In genomic region chr22:16717699-16718558, GRCh38 we compare ENCODE assay signal across 17 cellular contexts.
DNase-seq lines count a peak whose midpoint lies in the region; TF ChIP-seq lines count a peak whose summit lies in the region.
"Had no signal": no experiment of that assay in that cellular context is flagged by ENCODE, and none has a peak within 500 bp of the region (broad histone marks: within the 10 kb centered on the region; RNA-seq: fewer than 3 reads in every experiment).

No MANE protein-coding gene starts in this region.

- no peaks in the 10 kb centered on the region for H3K36me3 ChIP-seq in HEK293 (ENCODE audit: control insufficient read depth in 2 of 2, insufficient read depth in 1 of 2, low read length in 2 of 2)
- H3K36me3 ChIP-seq: BE2C, vagina had no signal

- peak; percentile 34 for DNase-seq in D341Med (ENCODE audit: low spot score)
- DNase-seq in chondrocyte (ENCODE audit: low spot score), result peak; percentile 76
- peak; percentile 74 for DNase-seq in posterior vena cava (ENCODE audit: low spot score)
- no peak for DNase-seq in putamen (ENCODE audit: low spot score)
- DNase-seq in NCI-H1417 (lab: John Stamatoyannopoulos, UW), result no peak
- DNase-seq in HUDEP-2 (lab: John Stamatoyannopoulos, UW; ENCODE audit: unreplicated experiment in 76 of 76), result no peak
- DNase-seq: activated B cell treated with CpG ODN at 0.5 μM for 24 hours, BE2C, body of pancreas, cortex of kidney, foreskin melanocyte, Kasumi-1, NCI-H1436, NCI-H345 had no signal

- TF ChIP-seq CTCF in HEK293 (tag by site-specific recombination; IDR thresholded peaks at IDR 0.05) (peak; percentile 73), chondrocyte (IDR thresholded peaks at IDR 0.05) (no peak)

- CTCF ChIA-PET in HEK293 (lab: Yijun Ruan, JAX), result interaction anchor here (0.6 to 1.1 kb wide), 4 partner anchors 10 to 23 kb away, joined by 3 to 6 read pairs (median 5); no protein-coding TSS in a partner anchor

- no peak overlapping the region for H3K27ac Mint-ChIP-seq in chondrocyte (ENCODE audit: unreplicated experiment)
- H3K27ac Mint-ChIP-seq: activated B cell treated with CpG ODN at 0.5 μM for 24 hours; activated naive CD8-positive, alpha-beta T cell had no signal

- POLR2A ChIA-PET in HEK293 (lab: Yijun Ruan, JAX), result no interaction called here

- no peaks in the 10 kb centered on the region for H3K9me3 ChIP-seq in HEK293 (ENCODE audit: control insufficient read depth, insufficient read depth, low read depth, low read length)
- H3K9me3 ChIP-seq: BE2C, body of pancreas, vagina had no signal

- no peak overlapping the region for H3K27ac ChIP-seq in HEK293 (ENCODE audit: extremely low read depth, low read depth, low read length)
- H3K27ac ChIP-seq: body of pancreas, vagina had no signal

- H3K4me1 ChIP-seq in HEK293 (ENCODE audit: control insufficient read depth, insufficient read depth, low read length), result no peaks in the 10 kb centered on the region
- H3K4me1 ChIP-seq: BE2C, body of pancreas, vagina had no signal

- intact Hi-C loops in posterior vena cava (cut with DNase I), result no loop called here

- H3K36me3 Mint-ChIP-seq in chondrocyte (ENCODE audit: low read depth), result peaks cover 1% of the 10 kb centered on the region
- H3K36me3 Mint-ChIP-seq: activated naive CD8-positive, alpha-beta T cell had no signal

- peak overlapping the region; percentile 47 for H3K4me3 ChIP-seq in HEK293 (ENCODE audit: low read depth, low read length)
- H3K4me3 ChIP-seq: body of pancreas, vagina had no signal

- H3K4me1 Mint-ChIP-seq in chondrocyte (ENCODE audit: low read depth), result no peaks in the 10 kb centered on the region

- peaks cover 49% of the 10 kb centered on the region for H3K9me3 Mint-ChIP-seq in chondrocyte (ENCODE audit: low read depth)

- no peaks in the 10 kb centered on the region for H3K27me3 Mint-ChIP-seq in chondrocyte (ENCODE audit: low read depth)

- no peak overlapping the region for H3K4me3 Mint-ChIP-seq in chondrocyte (ENCODE audit: unreplicated experiment)
- H3K4me3 Mint-ChIP-seq: activated B cell treated with CpG ODN at 0.5 μM for 24 hours; activated naive CD8-positive, alpha-beta T cell had no signal

TF ChIP-seq in HEK293, 187 proteins besides CTCF, POLR2A, EP300 and RAD21 (continues in another document):
- TF ChIP-seq IKZF3 (tag by site-specific recombination; IDR thresholded peaks at IDR 0.05), result peak; percentile 40; the same call in 1 of the 2 replicates
- TF ChIP-seq FEZF1 (tag by site-specific recombination; IDR thresholded peaks at IDR 0.05), result no peak
- TF ChIP-seq ZNF701 (tag by site-specific recombination; IDR thresholded peaks at IDR 0.05), result no peak
- TF ChIP-seq ZBTB6 (tag by site-specific recombination; IDR thresholded peaks at IDR 0.05), result peak; percentile 48; the same call in 1 of the 2 replicates
- TF ChIP-seq PRDM4 (tag by site-specific recombination; IDR thresholded peaks at IDR 0.05), result no peak
- TF ChIP-seq PRDM2 (tag by site-specific recombination; IDR thresholded peaks at IDR 0.05; ENCODE audit: borderline replicate concordance), result no peak
- no peak for TF ChIP-seq ZNF391 (tag by site-specific recombination; IDR thresholded peaks at IDR 0.05; ENCODE audit: borderline replicate concordance, low read depth)
- no peak for TF ChIP-seq ZNF175 (tag by site-specific recombination; IDR thresholded peaks at IDR 0.05)
- no peak for TF ChIP-seq BCL11A (tag by site-specific recombination; IDR thresholded peaks at IDR 0.05; ENCODE audit: low read depth)
- no peak for TF ChIP-seq GLIS2 (tag by site-specific recombination; IDR thresholded peaks at IDR 0.05)
- no peak for TF ChIP-seq ZNF658 (tag by site-specific recombination; IDR thresholded peaks at IDR 0.05)
- TF ChIP-seq ZNF785 (tag by site-specific recombination; IDR thresholded peaks at IDR 0.05), result no peak
- no peak for TF ChIP-seq ZNF510 (tag by site-specific recombination; IDR thresholded peaks at IDR 0.05; ENCODE audit: insufficient replicate concordance)
- no peak for TF ChIP-seq TCF7L2 (IDR thresholded peaks at IDR 0.05; ENCODE audit: borderline replicate concordance, low read depth, low read length)
- peak; percentile 76 for TF ChIP-seq ZNF341 (tag by site-specific recombination; IDR thresholded peaks at IDR 0.05; ENCODE audit: low read depth)
- no peak for TF ChIP-seq ZSCAN30 (tag by site-specific recombination; IDR thresholded peaks at IDR 0.05)

Comparison
In these comparisons a context has a peak if more than half of its experiments do, and no peak if none do; other contexts are left out.
1. DNase-seq: peak in D341Med (single experiment), chondrocyte (single experiment) and posterior vena cava (single experiment); none in putamen (single experiment), NCI-H1417 (0 of 3) and HUDEP-2 (0 of 76).